ENCODE assay signal across 8 cellular contexts in genomic region chr3:149120051-149120972, GRCh38. TPM values are rescaled to one million over a fixed set of nuclear protein-coding genes. Genes with fewer than 3 reads are reported as not detected.
DNase-seq lines count a peak whose midpoint lies in the region; ATAC-seq, FAIRE-seq and TF ChIP-seq lines count a peak whose summit lies in the region.

No MANE protein-coding gene starts in this region.

- 11% methylated on average over 7 of the region's 7 CpGs for WGBS in K562 (ENCODE audit: insufficient coverage, low coverage, missing lambda C conversion rate)
- WGBS in stomach, 5 donors: 11 to 21% (median 14%) methylated on average over 7 of the region's 7 CpGs

- H3K36me3 ChIP-seq in K562 (ENCODE audit: control insufficient read depth, insufficient read depth, low read length) (no peaks in the 10 kb centered on the region), stomach (no peaks in the 10 kb centered on the region)

- H3K27ac ChIP-seq in K562 (ENCODE audit: extremely low read depth, low read depth, low read length) (no peak overlapping the region), stomach (no peak overlapping the region)

- peak; percentile 72 for FAIRE-seq in K562 (lab: Jason Lieb, UNC)

- H3K9me1 ChIP-seq in K562 (ENCODE audit: control insufficient read depth, insufficient read depth, low read length): no peaks in the 10 kb centered on the region

- H4K20me1 ChIP-seq in K562 (replicated peaks; ENCODE audit: control insufficient read depth, insufficient read depth, low read length): no peaks in the 10 kb centered on the region

- TF ChIP-seq POLR2A in K562 (conservative IDR thresholded peaks at IDR 0.05) (no peak), stomach (IDR thresholded peaks at IDR 0.05) (no peak)

- intact Hi-C loops in K562 (cut with micrococcal nuclease) (loop anchor here (1.0 to 10.0 kb wide), 4 partner anchors 153 to 367 kb away; partner anchors contain the start of gene CPA3), stomach (cut with DNase I; ENCODE audit: low total_unique reads) (no loop called here)

- in situ Hi-C loops in K562 (cut with MboI): no loop called here

- no peaks in the 10 kb centered on the region for H3K9me3 ChIP-seq in K562 (replicated peaks; ENCODE audit: control insufficient read depth, insufficient read depth, low read depth, low read length)
- H3K9me3 ChIP-seq in stomach: no peaks in the 10 kb centered on the region

- peaks cover 0 to 9% of the 10 kb centered on the region in 2 experiments; a peak in 2 of 5 replicates for H3K27me3 ChIP-seq in K562 (ENCODE audit: control insufficient read depth in 2 of 2, insufficient read depth in 2 of 2, low read length in 2 of 2)
- H3K27me3 ChIP-seq in stomach: no peaks in the 10 kb centered on the region

- H3K4me3 Mint-ChIP-seq in immature natural killer cell: no peak overlapping the region

- ATAC-seq in GM18519 (IDR thresholded peaks at IDR 0.05; ENCODE audit: low FRiP score, unreplicated experiment) (peak; percentile 43), HG03565 (IDR thresholded peaks at IDR 0.05; ENCODE audit: unreplicated experiment) (peak; percentile 75), K562 (peak; percentile 87)

- peak; percentile 77 for DNase-seq in Ammon's horn (ENCODE audit: low spot score)
- peak; percentile 57 for DNase-seq in NCI-H748 (lab: John Stamatoyannopoulos, UW; ENCODE audit: unreplicated experiment)
- peak in 3 of 4 experiments; percentile 12 to 68 (median 52) for DNase-seq in K562 (ENCODE audit: extremely low read depth in 1 of 4, low spot score in 3 of 4)
- DNase-seq in immature natural killer cell: peak; percentile 48 to 62 (median 56)
- DNase-seq in stomach: no peak
- no peak for DNase-seq in mesenteric fat pad (ENCODE audit: low spot score)

- TF ChIP-seq CTCF in K562 (IDR thresholded peaks at IDR 0.05 in 2 of 3, conservative IDR thresholded peaks at IDR 0.05 in 1 of 3; ENCODE audit: insufficient read depth in 2 of 3, low read depth in 1 of 3, low read length in 3 of 3): peak; percentile 55 to 85 (median 73)
- peak in 5 of 7 experiments; percentile 10 to 71 (median 46) for TF ChIP-seq CTCF in stomach (IDR thresholded peaks at IDR 0.05)

- H3K4me1 Mint-ChIP-seq in immature natural killer cell: peaks cover 1 to 7% of the 10 kb centered on the region in 2 donors

- no TSS peak for BruUV-seq in K562 (replicated peaks; lab: Mats Ljungman, UMichigan)

- H3K9me3 Mint-ChIP-seq in immature natural killer cell: no peaks in the 10 kb centered on the region

- H3K4me3 ChIP-seq in K562 (no peak overlapping the region), stomach (no peak overlapping the region)

- H3K4me1 ChIP-seq in K562 (replicated peaks in 1 of 2; ENCODE audit: control insufficient read depth in 2 of 2, insufficient read depth in 2 of 2, low read length in 2 of 2) (no peaks in the 10 kb centered on the region), stomach (peaks cover 0 to 4% (median 0%) of the 10 kb centered on the region in 4 donors)

- no peak overlapping the region for H2AFZ ChIP-seq in K562 (ENCODE audit: low read depth, low read length)

- H3K27ac Mint-ChIP-seq in immature natural killer cell: peak overlapping the region in 1 of 6 donors; percentile 22

- no peak for TF ChIP-seq EP300 in K562 (IDR thresholded peaks at IDR 0.05; ENCODE audit: low read length)
- no peak for TF ChIP-seq EP300 in stomach (IDR thresholded peaks at IDR 0.05)

- POLR2A ChIA-PET in K562 (lab: Yijun Ruan, JAX): interaction anchor here (1.6 to 2.1 kb wide), 2 partner anchors 9 to 153 kb away, joined by 8 to 12 read pairs; partner anchors contain the start of gene HPS3

- no peaks in the 10 kb centered on the region for H3K27me3 Mint-ChIP-seq in immature natural killer cell (ENCODE audit: low read depth in 3 of 3)

- TF ChIP-seq RAD21 in K562 (CRISPR knock-in tag; conservative IDR thresholded peaks at IDR 0.05 in 1 of 2, IDR thresholded peaks at IDR 0.05 in 1 of 2): peak; percentile 97

- H3K9ac ChIP-seq in K562 (ENCODE audit: insufficient read depth in 1 of 2, low read depth in 2 of 2, low read length in 2 of 2): no peak overlapping the region

- H3K4me2 ChIP-seq in K562 (ENCODE audit: insufficient read depth, low read length): no peak overlapping the region

- H3K79me2 ChIP-seq in K562 (ENCODE audit: control insufficient read depth, insufficient read depth, low read length): no peaks in the 10 kb centered on the region

- CTCF ChIA-PET in K562 (lab: Yijun Ruan, JAX; ENCODE audit: low intra/inter-chr PET ratio): interaction anchor here (0.6 to 9.6 kb wide), 10 partner anchors 130 to 599 kb away, joined by 3 to 210 read pairs (median 3); no protein-coding TSS in a partner anchor

- H3K36me3 Mint-ChIP-seq in immature natural killer cell: peaks cover 0 to 3% (median 0%) of the 10 kb centered on the region in 3 donors

TF ChIP-seq in K562, 482 proteins besides CTCF, POLR2A, EP300 and RAD21:
- TF ChIP-seq EP400 (IDR thresholded peaks at IDR 0.05) (no peak), SMC3 (conservative IDR thresholded peaks at IDR 0.05; ENCODE audit: insufficient read depth, low read depth, low read length) (peak; percentile 83), DEAF1 (CRISPR knock-in tag; IDR thresholded peaks at IDR 0.05) (peak; percentile 96), JUND (IDR thresholded peaks at IDR 0.05; ENCODE audit: borderline replicate concordance, low read depth, low read length) (0 out of 2 replicates have a peak, but pooled peaks have one; percentile 3), JUND (tag; IDR thresholded peaks at IDR 0.05; ENCODE audit: borderline replicate concordance, low read depth, low read length) (no peak)
TF ChIP-seq in K562: peak in this region for 3.

RNA-seq across cellular contexts. Expression of gene HPS3, which starts 9.1 kb away (rescaled TPM):
- total RNA-seq in K562 (2011; cell fraction: chromatin; rRNA removed; ENCODE audit: low replicate concordance): 7.6 and 14.6 TPM in 2 replicates
- 3.9 and 4.3 TPM in 2 replicates for total RNA-seq in K562 (2011; cell fraction: nucleolus; rRNA removed)
- 6.6 and 9.9 TPM in 2 replicates for total RNA-seq in K562 (2011; cell fraction: nucleoplasm; rRNA removed)
- 5.2 and 5.3 TPM in 2 replicates for total RNA-seq in K562 (2014; rRNA removed)
- total RNA-seq in K562 (2014; rRNA removed; fragmentation: Illumina TruSeq; extraction: Trizol): 7.6 and 9.3 TPM in 2 replicates
- total RNA-seq in K562 (2015; rRNA removed; fragmentation: Illumina TruSeq; extraction: Trizol): 9.6 and 11.3 TPM in 2 replicates
- 6.8 and 7.2 TPM in 2 replicates for total RNA-seq in K562 (2021)
- polyA plus RNA-seq in K562 (2011; rRNA removed): 9.7 and 11.6 TPM in 2 replicates
- polyA plus RNA-seq in K562 (2011; cell fraction: cytosol; rRNA removed): 6.7 and 8.9 TPM in 2 replicates
- polyA plus RNA-seq in K562 (2011; cell fraction: nucleus; rRNA removed): 5.8 and 12.1 TPM in 2 replicates
- polyA plus RNA-seq in K562 (2012): 7.9 and 12.8 TPM in 2 replicates
- polyA plus RNA-seq in K562 (2014; fragmentation: Illumina TruSeq; extraction: Trizol): 7.0 and 8.9 TPM in 2 replicates
- 1 to 10 TPM; 1.2 to 2.1 TPM for polyA plus RNA-seq in K562 (2014; fragmentation: Nextera tagmentation; extraction: Ambion mirVana)
- polyA plus RNA-seq in K562 (2014; rRNA removed): 7.7 and 9.5 TPM in 2 replicates
- 12.8 and 13.9 TPM in 2 replicates for polyA minus RNA-seq in K562 (2011; rRNA and poly(A)+ RNA removed)
- 3.9 and 5.6 TPM in 2 replicates for polyA minus RNA-seq in K562 (2011; cell fraction: cytosol; rRNA and poly(A)+ RNA removed)
- 5.9 and 13.6 TPM in 2 replicates for polyA minus RNA-seq in K562 (2011; cell fraction: nucleus; rRNA and poly(A)+ RNA removed)
- polyA plus RNA-seq in immature natural killer cell: 10 to 100 TPM; 45.7 to 69.7 (median 51.9) TPM
- total RNA-seq in stomach: 10 to 100 TPM; 11.2 to 23.9 (median 14.6) TPM
- 1 to 10 TPM; 6.3 to 9.5 (median 7.0) TPM for polyA plus RNA-seq in stomach
- total RNA-seq in mesenteric fat pad: 17.0 TPM

RNA-seq across cellular contexts. Expression of gene HLTF, which starts 34.0 kb away (rescaled TPM):
- 34.1 and 102 TPM in 2 replicates for total RNA-seq in K562 (2011; cell fraction: chromatin; rRNA removed; ENCODE audit: low replicate concordance)
- total RNA-seq in K562 (2011; cell fraction: nucleolus; rRNA removed): 12.7 and 13.9 TPM in 2 replicates
- 31.1 and 43.9 TPM in 2 replicates for total RNA-seq in K562 (2011; cell fraction: nucleoplasm; rRNA removed)
- total RNA-seq in K562 (2014; rRNA removed): 45.9 and 52.4 TPM in 2 replicates
- total RNA-seq in K562 (2014; rRNA removed; fragmentation: Illumina TruSeq; extraction: Trizol): 82.4 and 88.6 TPM in 2 replicates
- total RNA-seq in K562 (2015; rRNA removed; fragmentation: Illumina TruSeq; extraction: Trizol): 59.5 and 64.3 TPM in 2 replicates
- 74.4 and 76.4 TPM in 2 replicates for total RNA-seq in K562 (2021)
- 35.8 and 41.5 TPM in 2 replicates for polyA plus RNA-seq in K562 (2011; rRNA removed)
- polyA plus RNA-seq in K562 (2011; cell fraction: cytosol; rRNA removed): 10.0 and 15.5 TPM in 2 replicates
- polyA plus RNA-seq in K562 (2011; cell fraction: nucleus; rRNA removed): 33.1 and 38.5 TPM in 2 replicates
- polyA plus RNA-seq in K562 (2012): 21.5 and 35.4 TPM in 2 replicates
- 43.0 and 50.4 TPM in 2 replicates for polyA plus RNA-seq in K562 (2014; fragmentation: Illumina TruSeq; extraction: Trizol)
- 10 to 100 TPM; 35.1 to 37.3 TPM for polyA plus RNA-seq in K562 (2014; fragmentation: Nextera tagmentation; extraction: Ambion mirVana)
- 40.8 and 42.4 TPM in 2 replicates for polyA plus RNA-seq in K562 (2014; rRNA removed)
- polyA minus RNA-seq in K562 (2011; rRNA and poly(A)+ RNA removed): 55.0 and 66.2 TPM in 2 replicates
- polyA minus RNA-seq in K562 (2011; cell fraction: cytosol; rRNA and poly(A)+ RNA removed): 23.7 and 30.4 TPM in 2 replicates
- polyA minus RNA-seq in K562 (2011; cell fraction: nucleus; rRNA and poly(A)+ RNA removed): 29.4 and 60.6 TPM in 2 replicates
- 10 to 100 TPM; 13.0 to 33.8 (median 15.5) TPM for polyA plus RNA-seq in immature natural killer cell
- 10 to 100 TPM in 4 of 5 donors, 1 to 10 TPM in 1; 9.8 to 61.6 (median 45.5) TPM for total RNA-seq in stomach
- 1 to 10 TPM; 3.4 to 4.4 (median 4.2) TPM for polyA plus RNA-seq in stomach
- 20.2 TPM for total RNA-seq in mesenteric fat pad

Comparison
In these comparisons a context has a peak if more than half of its experiments do, and no peak if none do; other contexts are left out.
1. DNase-seq: peak in Ammon's horn (single experiment), NCI-H748 (single experiment), K562 (3 of 4) and immature natural killer cell (3 of 3); none in stomach (single experiment) and mesenteric fat pad (single experiment).
2. Peak in every context shown above with its lines, with median percentiles within 50 percentile points of each other: ATAC-seq.